Comparison of ENCODE assay signal across 1 cellular context in the genomic region with DNA sequence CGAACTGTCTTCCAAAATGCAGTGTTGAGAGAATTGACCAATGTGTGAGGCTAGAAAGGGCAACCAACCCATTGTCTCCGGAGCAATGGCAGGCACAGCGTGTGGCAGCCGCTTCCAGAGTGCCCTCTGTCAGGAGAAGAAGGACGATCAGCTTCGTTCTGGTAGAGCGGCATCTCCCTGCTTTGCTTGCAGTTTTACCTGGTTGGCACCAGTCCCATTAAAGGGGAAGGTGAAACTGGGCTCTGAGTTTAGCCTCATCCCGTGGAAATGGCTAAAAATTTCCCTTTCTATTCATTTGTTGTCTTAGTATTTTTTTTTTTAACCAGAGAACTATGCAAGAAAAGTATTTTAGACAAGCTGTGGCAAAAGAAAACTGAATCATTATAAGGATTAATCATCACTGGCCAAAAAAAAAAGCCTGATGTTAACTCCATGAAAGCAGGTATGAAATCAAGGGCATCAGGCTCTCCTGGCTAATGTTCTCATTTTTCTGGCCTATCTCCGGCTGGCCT.
TF ChIP-seq lines count a peak whose summit lies in the region.

No MANE protein-coding gene starts in this region.

TF ChIP-seq in WTC11, 78 proteins besides CTCF, POLR2A, EP300 and RAD21 (continued from another document):
- TF ChIP-seq, protein P1, sequence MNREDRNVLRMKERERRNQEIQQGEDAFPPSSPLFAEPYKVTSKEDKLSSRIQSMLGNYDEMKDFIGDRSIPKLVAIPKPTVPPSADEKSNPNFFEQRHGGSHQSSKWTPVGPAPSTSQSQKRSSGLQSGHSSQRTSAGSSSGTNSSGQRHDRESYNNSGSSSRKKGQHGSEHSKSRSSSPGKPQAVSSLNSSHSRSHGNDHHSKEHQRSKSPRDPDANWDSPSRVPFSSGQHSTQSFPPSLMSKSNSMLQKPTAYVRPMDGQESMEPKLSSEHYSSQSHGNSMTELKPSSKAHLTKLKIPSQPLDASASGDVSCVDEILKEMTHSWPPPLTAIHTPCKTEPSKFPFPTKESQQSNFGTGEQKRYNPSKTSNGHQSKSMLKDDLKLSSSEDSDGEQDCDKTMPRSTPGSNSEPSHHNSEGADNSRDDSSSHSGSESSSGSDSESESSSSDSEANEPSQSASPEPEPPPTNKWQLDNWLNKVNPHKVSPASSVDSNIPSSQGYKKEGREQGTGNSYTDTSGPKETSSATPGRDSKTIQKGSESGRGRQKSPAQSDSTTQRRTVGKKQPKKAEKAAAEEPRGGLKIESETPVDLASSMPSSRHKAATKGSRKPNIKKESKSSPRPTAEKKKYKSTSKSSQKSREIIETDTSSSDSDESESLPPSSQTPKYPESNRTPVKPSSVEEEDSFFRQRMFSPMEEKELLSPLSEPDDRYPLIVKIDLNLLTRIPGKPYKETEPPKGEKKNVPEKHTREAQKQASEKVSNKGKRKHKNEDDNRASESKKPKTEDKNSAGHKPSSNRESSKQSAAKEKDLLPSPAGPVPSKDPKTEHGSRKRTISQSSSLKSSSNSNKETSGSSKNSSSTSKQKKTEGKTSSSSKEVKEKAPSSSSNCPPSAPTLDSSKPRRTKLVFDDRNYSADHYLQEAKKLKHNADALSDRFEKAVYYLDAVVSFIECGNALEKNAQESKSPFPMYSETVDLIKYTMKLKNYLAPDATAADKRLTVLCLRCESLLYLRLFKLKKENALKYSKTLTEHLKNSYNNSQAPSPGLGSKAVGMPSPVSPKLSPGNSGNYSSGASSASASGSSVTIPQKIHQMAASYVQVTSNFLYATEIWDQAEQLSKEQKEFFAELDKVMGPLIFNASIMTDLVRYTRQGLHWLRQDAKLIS (CRISPR knock-in tag; IDR thresholded peaks at IDR 0.05; ENCODE audit: borderline replicate concordance), result no peak
- TF ChIP-seq, protein P2, sequence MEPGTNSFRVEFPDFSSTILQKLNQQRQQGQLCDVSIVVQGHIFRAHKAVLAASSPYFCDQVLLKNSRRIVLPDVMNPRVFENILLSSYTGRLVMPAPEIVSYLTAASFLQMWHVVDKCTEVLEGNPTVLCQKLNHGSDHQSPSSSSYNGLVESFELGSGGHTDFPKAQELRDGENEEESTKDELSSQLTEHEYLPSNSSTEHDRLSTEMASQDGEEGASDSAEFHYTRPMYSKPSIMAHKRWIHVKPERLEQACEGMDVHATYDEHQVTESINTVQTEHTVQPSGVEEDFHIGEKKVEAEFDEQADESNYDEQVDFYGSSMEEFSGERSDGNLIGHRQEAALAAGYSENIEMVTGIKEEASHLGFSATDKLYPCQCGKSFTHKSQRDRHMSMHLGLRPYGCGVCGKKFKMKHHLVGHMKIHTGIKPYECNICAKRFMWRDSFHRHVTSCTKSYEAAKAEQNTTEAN (CRISPR knock-in tag; IDR thresholded peaks at IDR 0.05), result no peak
- no peak for TF ChIP-seq FOXJ3 (CRISPR knock-in tag; IDR thresholded peaks at IDR 0.05; ENCODE audit: borderline replicate concordance)
TF ChIP-seq in WTC11: peak in this region for 0.
